In the genomic region with DNA sequence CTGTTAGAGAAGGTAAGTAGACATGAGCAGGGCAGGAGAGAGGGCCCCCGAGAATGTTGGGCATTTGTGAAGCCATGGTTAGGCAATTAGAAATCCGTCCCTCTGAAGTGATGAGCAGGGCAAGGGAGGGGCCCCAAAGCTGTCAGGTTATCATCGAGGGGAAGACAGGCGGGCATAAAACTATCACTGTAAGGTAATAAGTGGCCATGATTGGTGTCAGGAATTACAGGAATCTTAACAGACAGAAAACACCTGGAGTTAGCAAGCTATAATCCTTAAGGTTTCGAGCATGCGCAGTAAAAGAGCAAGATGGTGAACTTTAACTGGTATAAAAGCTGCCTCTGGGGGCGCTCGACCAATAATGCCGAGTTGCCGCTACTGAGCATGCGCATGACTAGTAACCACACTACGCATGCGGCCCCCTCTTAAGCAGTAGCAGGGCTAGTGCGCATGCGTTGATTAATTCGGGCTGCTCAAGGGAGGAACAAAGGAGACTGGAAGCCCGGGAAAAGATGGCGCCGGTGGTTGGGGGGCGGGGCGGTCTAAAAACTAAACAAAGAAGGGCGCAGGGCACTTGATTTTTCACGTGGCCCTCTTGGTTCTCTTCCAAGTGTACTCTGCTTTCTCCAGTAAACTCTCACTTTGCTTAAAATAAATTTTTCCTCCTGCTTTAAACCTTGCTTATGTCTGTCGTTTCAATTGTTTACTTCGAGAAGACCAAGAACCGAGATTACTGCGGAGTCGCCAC, we compare ENCODE assay signal across 8 cellular contexts. TPM values are rescaled to one million over a fixed set of nuclear protein-coding genes. Genes with fewer than 3 reads are reported as not detected.
DNase-seq lines count a peak whose midpoint lies in the region; ATAC-seq lines count a peak whose summit lies in the region.

No MANE protein-coding gene starts in this region.

- no peaks in the 10 kb centered on the region for H3K27me3 Mint-ChIP-seq in activated CD4-positive, alpha-beta T cell treated with anti-CD3 and anti-CD28 coated beads for 36 hours

- H3K4me1 Mint-ChIP-seq in activated CD4-positive, alpha-beta T cell treated with anti-CD3 and anti-CD28 coated beads for 36 hours = peaks cover 92% of the 10 kb centered on the region

- POLR2A ChIA-PET in activated CD4-positive, alpha-beta T cell treated with anti-CD3 and anti-CD28 coated beads for 36 hours (lab: Charles Lee) = interaction anchor here (1.0 to 1.3 kb wide), 3 partner anchors 32 to 384 kb away, joined by 3 to 9 read pairs (median 4); no protein-coding TSS in a partner anchor

- DNase-seq in AML-193 (lab: John Stamatoyannopoulos, UW) (peak; percentile 96 to 97), NCI-H510A (lab: John Stamatoyannopoulos, UW) (peak; percentile 97), kidney tubule cell (ENCODE audit: low spot score) (peak; percentile 99)
- DNase-seq in activated CD4-positive, alpha-beta T cell treated with anti-CD3 and anti-CD28 coated beads for 36 hours = peak; percentile 98
- DNase-seq in stimulated activated CD4-positive, alpha-beta T cell treated with anti-CD3 and anti-CD28 coated beads, Interleukin-1b, Interleukin-23, amount 100 ng/mL, for 1 hour (ENCODE audit: low read depth in 2 of 2) = peak; percentile 93 to 95

- H3K9me3 Mint-ChIP-seq in activated CD4-positive, alpha-beta T cell treated with anti-CD3 and anti-CD28 coated beads for 36 hours (ENCODE audit: low read depth) = no peaks in the 10 kb centered on the region

- H3K4me3 Mint-ChIP-seq in activated CD4-positive, alpha-beta T cell treated with anti-CD3 and anti-CD28 coated beads for 36 hours = peak overlapping the region; percentile 79

- peaks cover 91% of the 10 kb centered on the region for H3K36me3 Mint-ChIP-seq in activated CD4-positive, alpha-beta T cell treated with anti-CD3 and anti-CD28 coated beads for 36 hours (ENCODE audit: low read depth)

- ATAC-seq in GM19025 (IDR thresholded peaks at IDR 0.05; ENCODE audit: low read depth, unreplicated experiment) (peak; percentile 31), HG03432 (IDR thresholded peaks at IDR 0.05; ENCODE audit: unreplicated experiment) (peak; percentile 52)
- peak; percentile 81 for ATAC-seq in activated CD4-positive, alpha-beta T cell treated with anti-CD3 and anti-CD28 coated beads for 36 hours

- H3K27ac ChIP-seq in cingulate gyrus (ENCODE audit: low read depth, low read length) = peak overlapping the region; percentile 97

- intact Hi-C loops in activated CD4-positive, alpha-beta T cell treated with anti-CD3 and anti-CD28 coated beads for 36 hours (cut with DNase I, micrococcal nuclease) = loop anchor here (1.0 to 5.0 kb wide), 4 partner anchors 233 to 802 kb away; a partner anchor contains a TSS

- peak overlapping the region; percentile 95 for H3K27ac Mint-ChIP-seq in activated CD4-positive, alpha-beta T cell treated with anti-CD3 and anti-CD28 coated beads for 36 hours

- CTCF ChIA-PET in activated CD4-positive, alpha-beta T cell treated with anti-CD3 and anti-CD28 coated beads for 36 hours (lab: Charles Lee) = interaction anchor here (0.6 to 2.1 kb wide), 18 partner anchors 9 to 182 kb away, joined by 3 to 14 read pairs (median 4); a partner anchor contains a TSS

RNA-seq across cellular contexts. Expression of a gene that starts 5.5 kb away (rescaled TPM):
- total RNA-seq in activated CD4-positive, alpha-beta T cell treated with anti-CD3 and anti-CD28 coated beads for 36 hours = 100 to 1,000 TPM; 395 to 536 TPM

RNA-seq across cellular contexts. Expression of a gene that starts 32.9 kb away (rescaled TPM):
- total RNA-seq in activated CD4-positive, alpha-beta T cell treated with anti-CD3 and anti-CD28 coated beads for 36 hours = 1 to 10 TPM; 1.6 to 1.8 TPM

RNA-seq across cellular contexts. Expression of a gene that starts 33.0 kb away (rescaled TPM):
- total RNA-seq in activated CD4-positive, alpha-beta T cell treated with anti-CD3 and anti-CD28 coated beads for 36 hours = 10 to 100 TPM; 17.0 to 20.8 TPM

Comparison
In these comparisons a context has a peak if more than half of its experiments do, and no peak if none do; other contexts are left out.
1. Peak in every context shown above with its lines: DNase-seq, ATAC-seq and H3K27ac ChIP-seq.
2. ATAC-seq: peak in every context shown above with its lines; median percentile 81 in activated CD4-positive, alpha-beta T cell treated with anti-CD3 and anti-CD28 coated beads for 36 hours; 52 in HG03432; 31 in GM19025.